8 cellular contexts compared by ENCODE assay signal in genomic region chr22:26894766-26895485, GRCh38.
DNase-seq lines count a peak whose midpoint lies in the region; ATAC-seq and TF ChIP-seq lines count a peak whose summit lies in the region.

No MANE protein-coding gene starts in this region.

- TF ChIP-seq CTCF in suprapubic skin (IDR thresholded peaks at IDR 0.05) = no peak
- TF ChIP-seq CTCF in nephron progenitor cell (IDR thresholded peaks at IDR 0.05) = no peak

- no peaks in the 10 kb centered on the region for H3K36me3 Mint-ChIP-seq in activated CD4-positive, alpha-beta T cell treated with anti-CD3 and anti-CD28 coated beads, Interleukin-2, amount 10 ng/mL, durations not matched to agents 24 days and 14 days (ENCODE audit: low read depth)
- no peaks in the 10 kb centered on the region for H3K36me3 Mint-ChIP-seq in activated CD4-positive, alpha-beta T cell treated with anti-CD3 and anti-CD28 coated beads, Interleukin-2, amount 10 ng/mL, durations not matched to agents 7 days and 5 days (ENCODE audit: low read depth)
- no peaks in the 10 kb centered on the region for H3K36me3 Mint-ChIP-seq in nephron progenitor cell (ENCODE audit: low read depth)

- H3K9me3 ChIP-seq in suprapubic skin = no peaks in the 10 kb centered on the region

- WGBS in suprapubic skin = 28% methylated on average over 5 of the region's 5 CpGs

- no peaks in the 10 kb centered on the region for H3K9me3 Mint-ChIP-seq in activated CD4-positive, alpha-beta T cell treated with anti-CD3 and anti-CD28 coated beads, Interleukin-2, amount 10 ng/mL, durations not matched to agents 24 days and 14 days
- H3K9me3 Mint-ChIP-seq in activated CD4-positive, alpha-beta T cell treated with anti-CD3 and anti-CD28 coated beads, Interleukin-2, amount 10 ng/mL, durations not matched to agents 7 days and 5 days = no peaks in the 10 kb centered on the region
- H3K9me3 Mint-ChIP-seq in nephron progenitor cell = peaks cover 5% of the 10 kb centered on the region

- H3K4me1 ChIP-seq in suprapubic skin = peaks cover 24% of the 10 kb centered on the region

- TF ChIP-seq EP300 in suprapubic skin (IDR thresholded peaks at IDR 0.05) = no peak

- TF ChIP-seq POLR2A in suprapubic skin (IDR thresholded peaks at IDR 0.05) = no peak

- no peaks in the 10 kb centered on the region for H3K27me3 ChIP-seq in suprapubic skin

- H3K27me3 Mint-ChIP-seq in activated CD4-positive, alpha-beta T cell treated with anti-CD3 and anti-CD28 coated beads, Interleukin-2, amount 10 ng/mL, durations not matched to agents 24 days and 14 days = peaks cover 7% of the 10 kb centered on the region
- H3K27me3 Mint-ChIP-seq in activated CD4-positive, alpha-beta T cell treated with anti-CD3 and anti-CD28 coated beads, Interleukin-2, amount 10 ng/mL, durations not matched to agents 7 days and 5 days = peaks cover 2% of the 10 kb centered on the region
- H3K27me3 Mint-ChIP-seq in nephron progenitor cell (ENCODE audit: low read depth, poor library complexity) = peaks cover 89% of the 10 kb centered on the region

- peaks cover 7% of the 10 kb centered on the region for H3K4me1 Mint-ChIP-seq in activated CD4-positive, alpha-beta T cell treated with anti-CD3 and anti-CD28 coated beads, Interleukin-2, amount 10 ng/mL, durations not matched to agents 24 days and 14 days
- H3K4me1 Mint-ChIP-seq in activated CD4-positive, alpha-beta T cell treated with anti-CD3 and anti-CD28 coated beads, Interleukin-2, amount 10 ng/mL, durations not matched to agents 7 days and 5 days = peaks cover 6% of the 10 kb centered on the region
- H3K4me1 Mint-ChIP-seq in nephron progenitor cell = peaks cover 35% of the 10 kb centered on the region

- H3K27ac ChIP-seq in suprapubic skin = peak overlapping the region; percentile 49

- POLR2A ChIA-PET in activated CD4-positive, alpha-beta T cell treated with anti-CD3 and anti-CD28 coated beads, Interleukin-2, amount 10 ng/mL, durations not matched to agents 7 days and 5 days (lab: Charles Lee) = no interaction called here

- H3K4me3 Mint-ChIP-seq in activated CD4-positive, alpha-beta T cell treated with anti-CD3 and anti-CD28 coated beads, Interleukin-2, amount 10 ng/mL, durations not matched to agents 24 days and 14 days = no peak overlapping the region
- no peak overlapping the region for H3K4me3 Mint-ChIP-seq in activated CD4-positive, alpha-beta T cell treated with anti-CD3 and anti-CD28 coated beads, Interleukin-2, amount 10 ng/mL, durations not matched to agents 7 days and 5 days
- no peak overlapping the region for H3K4me3 Mint-ChIP-seq in nephron progenitor cell

- intact Hi-C loops in activated CD4-positive, alpha-beta T cell treated with anti-CD3 and anti-CD28 coated beads, Interleukin-2, amount 10 ng/mL, durations not matched to agents 24 days and 14 days (cut with micrococcal nuclease) = no loop called here

- DNase-seq in activated CD4-positive, alpha-beta T cell treated with anti-CD3 and anti-CD28 coated beads, Interleukin-2, amount 10 ng/mL, durations not matched to agents 24 days and 14 days = no peak
- no peak for DNase-seq in activated CD4-positive, alpha-beta T cell treated with anti-CD3 and anti-CD28 coated beads, Interleukin-2, amount 10 ng/mL, durations not matched to agents 7 days and 5 days
- DNase-seq in T1000 (lab: John Stamatoyannopoulos, UW) (peak; percentile 37), glomerular visceral epithelial cell (ENCODE audit: extremely low spot score) (peak; percentile 88), suprapubic skin (ENCODE audit: low spot score in 2 of 2) (no peak), nephron progenitor cell (no peak), NCI-H2227 (lab: John Stamatoyannopoulos, UW; ENCODE audit: unreplicated experiment) (no peak)

- peak overlapping the region; percentile 44 for H3K27ac Mint-ChIP-seq in activated CD4-positive, alpha-beta T cell treated with anti-CD3 and anti-CD28 coated beads, Interleukin-2, amount 10 ng/mL, durations not matched to agents 24 days and 14 days
- no peak overlapping the region for H3K27ac Mint-ChIP-seq in activated CD4-positive, alpha-beta T cell treated with anti-CD3 and anti-CD28 coated beads, Interleukin-2, amount 10 ng/mL, durations not matched to agents 7 days and 5 days
- H3K27ac Mint-ChIP-seq in nephron progenitor cell = no peak overlapping the region

- CTCF ChIA-PET in activated CD4-positive, alpha-beta T cell treated with anti-CD3 and anti-CD28 coated beads, Interleukin-2, amount 10 ng/mL, durations not matched to agents 7 days and 5 days (lab: Charles Lee) = no interaction called here

- H3K36me3 ChIP-seq in suprapubic skin = no peaks in the 10 kb centered on the region

- ATAC-seq in GM21528 (IDR thresholded peaks at IDR 0.05; ENCODE audit: low FRiP score, unreplicated experiment) = no peak

- H3K4me3 ChIP-seq in suprapubic skin = no peak overlapping the region

Comparison
In these comparisons a context has a peak if more than half of its experiments do, and no peak if none do; other contexts are left out.
1. DNase-seq: peak in T1000 (single experiment) and glomerular visceral epithelial cell (single experiment); none in activated CD4-positive, alpha-beta T cell treated with anti-CD3 and anti-CD28 coated beads, Interleukin-2, amount 10 ng/mL, durations not matched to agents 24 days and 14 days (single experiment), activated CD4-positive, alpha-beta T cell treated with anti-CD3 and anti-CD28 coated beads, Interleukin-2, amount 10 ng/mL, durations not matched to agents 7 days and 5 days (single experiment), suprapubic skin (0 of 2), nephron progenitor cell (single experiment) and NCI-H2227 (single experiment).